9 cellular contexts compared by ENCODE assay signal in the genomic region with DNA sequence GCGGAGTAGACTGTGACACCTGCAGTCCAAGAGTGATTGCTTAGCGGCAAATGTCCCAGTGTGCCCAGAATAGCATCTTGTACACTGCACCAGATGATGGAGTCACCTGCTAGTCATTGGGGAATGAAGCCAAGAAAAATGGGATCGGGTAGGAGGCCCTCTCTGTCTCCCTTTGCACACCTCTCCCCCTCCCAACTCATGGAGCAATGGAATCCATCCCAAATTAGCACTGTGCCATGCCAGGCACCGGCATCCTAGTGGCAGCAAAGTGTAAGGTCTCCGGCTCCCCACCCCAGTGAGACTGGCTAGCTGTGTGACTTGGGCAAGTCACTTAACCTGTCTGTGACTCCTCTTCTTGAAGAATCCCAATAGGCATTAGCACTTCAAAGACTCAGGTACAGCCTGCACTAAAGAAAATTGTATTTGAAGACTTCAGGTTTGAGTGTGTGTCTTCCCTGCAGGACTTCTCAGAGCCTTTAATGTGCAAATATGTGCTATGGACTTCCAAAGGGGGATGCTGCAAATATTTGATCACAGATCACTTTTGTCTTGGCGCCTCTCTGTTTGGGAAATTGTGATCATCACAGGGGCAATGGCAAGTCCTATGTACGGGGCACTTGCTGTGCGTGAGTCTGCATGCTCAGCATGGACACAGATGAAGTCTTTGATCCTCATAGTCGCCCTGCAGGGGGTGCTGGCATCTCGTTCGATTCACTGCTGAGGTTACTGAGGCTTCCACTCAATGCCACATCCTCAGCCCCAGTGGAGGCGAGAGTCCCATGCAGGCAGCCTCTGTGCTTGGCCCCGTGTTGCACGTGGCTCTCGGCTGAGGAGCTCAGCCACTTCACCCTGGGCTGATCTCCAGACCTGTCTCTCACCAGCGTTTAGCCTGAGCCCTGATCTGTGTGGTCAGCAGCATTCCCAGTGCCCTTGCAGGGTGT.
DNase-seq lines count a peak whose midpoint lies in the region; ATAC-seq and TF ChIP-seq lines count a peak whose summit lies in the region.
"Had no signal": no experiment of that assay in that cellular context is flagged by ENCODE, and none has a peak within 500 bp of the region (broad histone marks: within the 10 kb centered on the region; RNA-seq: fewer than 3 reads in every experiment).

No MANE protein-coding gene starts in this region.

- H2AFZ ChIP-seq in OCI-LY7 (ENCODE audit: low read length) = no peak overlapping the region
- no peak overlapping the region for H2AFZ ChIP-seq in GM23338

- H3F3A ChIP-seq in GM23338 (replicated peaks; ENCODE audit: low read depth) = no peaks in the 10 kb centered on the region

- BruUV-seq in OCI-LY7 (replicated peaks; lab: Mats Ljungman, UMichigan) = no TSS peak

- H3K4me3 Mint-ChIP-seq in GM23338 = no peak overlapping the region
- H3K4me3 Mint-ChIP-seq: dendritic cell treated with granulocyte-macrophage colony-stimulating factor and Interleukin-4, amounts not matched to agents 40 ng/mL and 50 ng/mL, for 4 days had no signal

- no peaks in the 10 kb centered on the region for H3K36me3 ChIP-seq in BLaER1 treated with 17β-estradiol and CSF1 and Interleukin-3, amounts not matched to agents 10 nM and 100 nM
- no peaks in the 10 kb centered on the region for H3K36me3 ChIP-seq in OCI-LY7 (ENCODE audit: insufficient read depth, low read length)
- no peaks in the 10 kb centered on the region; the same call in 1 of the 2 replicates for H3K36me3 ChIP-seq in GM23338 (ENCODE audit: insufficient read depth)

- peaks cover 4% of the 10 kb centered on the region; the same call in 2 of the 3 replicates for H3K4me1 Mint-ChIP-seq in GM23338

- peak overlapping the region in 3 of 11 experiments; percentile 5 to 85 (median 39); a peak in 5 of 22 replicates for H3K27ac ChIP-seq in BLaER1 treated with 17β-estradiol and CSF1 and Interleukin-3, amounts not matched to agents 10 nM and 100 nM
- no peak overlapping the region for H3K27ac ChIP-seq in OCI-LY7 (ENCODE audit: low read depth, low read length, poor library complexity, severe bottlenecking)
- no peak overlapping the region for H3K27ac ChIP-seq in GM23338 (ENCODE audit: low read depth)

- no peak overlapping the region for H3K4me3 ChIP-seq in BLaER1 treated with 17β-estradiol and CSF1 and Interleukin-3, amounts not matched to agents 10 nM and 100 nM
- no peak overlapping the region for H3K4me3 ChIP-seq in GM12865 (ENCODE audit: low read depth, low read length)
- H3K4me3 ChIP-seq in OCI-LY7 (ENCODE audit: low read depth, low read length, poor library complexity, severe bottlenecking) = no peak overlapping the region
- H3K4me3 ChIP-seq in GM23338 = no peak overlapping the region

- peak; percentile 15 for TF ChIP-seq CTCF in GM12865 (IDR thresholded peaks at IDR 0.05; ENCODE audit: insufficient read depth, low read depth, low read length, missing control alignments)
- peak; percentile 80 for TF ChIP-seq CTCF in OCI-LY7 (conservative IDR thresholded peaks at IDR 0.05; ENCODE audit: low read length)
- no peak for TF ChIP-seq CTCF in GM23338 (conservative IDR thresholded peaks at IDR 0.05; ENCODE audit: low read depth in 2 of 2)

- no peak overlapping the region for H3K9ac ChIP-seq in BLaER1 treated with 17β-estradiol and CSF1 and Interleukin-3, amounts not matched to agents 10 nM and 100 nM

- peaks cover 11% of the 10 kb centered on the region for H3K27me3 Mint-ChIP-seq in GM23338 (ENCODE audit: insufficient read depth, low read depth, poor library complexity)

- no peaks in the 10 kb centered on the region for H4K20me1 ChIP-seq in BLaER1 treated with 17β-estradiol and CSF1 and Interleukin-3, amounts not matched to agents 10 nM and 100 nM
- H4K20me1 ChIP-seq in OCI-LY7 (ENCODE audit: insufficient read depth, low read length) = no peaks in the 10 kb centered on the region
- H4K20me1 ChIP-seq in GM23338 (replicated peaks; ENCODE audit: insufficient read depth) = no peaks in the 10 kb centered on the region

- peak overlapping the region in 8 of 11 experiments; percentile 6 to 42 (median 30); a peak in 12 of 22 replicates for H3K4me2 ChIP-seq in BLaER1 treated with 17β-estradiol and CSF1 and Interleukin-3, amounts not matched to agents 10 nM and 100 nM
- H3K4me2 ChIP-seq in OCI-LY7 (ENCODE audit: low read length) (no peak overlapping the region), GM23338 (no peak overlapping the region)

- peaks cover 12 to 53% (median 23%) of the 10 kb centered on the region in 10 experiments for H3K4me1 ChIP-seq in BLaER1 treated with 17β-estradiol and CSF1 and Interleukin-3, amounts not matched to agents 10 nM and 100 nM
- H3K4me1 ChIP-seq in OCI-LY7 (ENCODE audit: insufficient read depth, low read length, poor library complexity, severe bottlenecking) (peaks cover 23% of the 10 kb centered on the region), GM23338 (ENCODE audit: insufficient read depth) (no peaks in the 10 kb centered on the region)

- ATAC-seq in HG02759 (IDR thresholded peaks at IDR 0.05; ENCODE audit: unreplicated experiment) = no peak
- no peak for ATAC-seq in GM23338
- ATAC-seq in GM19395 (IDR thresholded peaks at IDR 0.05; ENCODE audit: unreplicated experiment) = no peak
- no peak for ATAC-seq in GM18519 (IDR thresholded peaks at IDR 0.05; ENCODE audit: low FRiP score, unreplicated experiment)

- no peaks in the 10 kb centered on the region for H3K9me2 ChIP-seq in OCI-LY7 (ENCODE audit: insufficient read depth, low read length)
- H3K9me2 ChIP-seq in GM23338 (ENCODE audit: insufficient read depth) = no peaks in the 10 kb centered on the region

- no peaks in the 10 kb centered on the region for H3K27me3 ChIP-seq in BLaER1 treated with 17β-estradiol and CSF1 and Interleukin-3, amounts not matched to agents 10 nM and 100 nM
- H3K27me3 ChIP-seq in GM23338 (ENCODE audit: insufficient read depth) = no peaks in the 10 kb centered on the region

- H3K36me3 Mint-ChIP-seq in GM23338 (ENCODE audit: low read depth) = peaks cover 36% of the 10 kb centered on the region

- CTCF ChIA-PET in OCI-LY7 (lab: Charles Lee; ENCODE audit: unreplicated experiment) = no interaction called here

- H3K79me2 ChIP-seq in OCI-LY7 (ENCODE audit: insufficient read depth, low read depth, low read length) (no peaks in the 10 kb centered on the region), GM23338 (replicated peaks; ENCODE audit: insufficient read depth) (no peaks in the 10 kb centered on the region)

- no peak overlapping the region for H3K27ac Mint-ChIP-seq in GM23338
- H3K27ac Mint-ChIP-seq: dendritic cell treated with granulocyte-macrophage colony-stimulating factor and Interleukin-4, amounts not matched to agents 40 ng/mL and 50 ng/mL, for 4 days had no signal

- POLR2A ChIA-PET in OCI-LY7 (lab: Charles Lee) = no interaction called here

- no peaks in the 10 kb centered on the region; a peak in 1 of 22 replicates for H3K9me3 ChIP-seq in BLaER1 treated with 17β-estradiol and CSF1 and Interleukin-3, amounts not matched to agents 10 nM and 100 nM (replicated peaks in 1 of 11)
- H3K9me3 ChIP-seq in OCI-LY7 (ENCODE audit: low read length) = no peaks in the 10 kb centered on the region

- intact Hi-C loops in OCI-LY7 (cut with micrococcal nuclease; ENCODE audit: unreplicated experiment) = loop anchor here (1.0 to 10.0 kb wide), 4 partner anchors 172 to 483 kb away; no protein-coding TSS in a partner anchor

- DNase-seq in GM12865 (ENCODE audit: low read depth) (peak; percentile 36), OCI-LY7 (ENCODE audit: low spot score) (peak; percentile 84), iPS-NIHi7 (ENCODE audit: extremely low spot score) (peak; percentile 31), GM23338 (ENCODE audit: low spot score) (no peak)

- H3K9me3 Mint-ChIP-seq in GM23338 = peaks cover 99% of the 10 kb centered on the region
- H3K9me3 Mint-ChIP-seq: dendritic cell treated with granulocyte-macrophage colony-stimulating factor and Interleukin-4, amounts not matched to agents 40 ng/mL and 50 ng/mL, for 4 days had no signal

TF ChIP-seq in GM23338, 12 proteins besides CTCF, POLR2A, EP300 and RAD21 (continues in another document):
- TF ChIP-seq STAT1 (IDR thresholded peaks at IDR 0.05; ENCODE audit: unreplicated experiment) (no peak), NANOG (IDR thresholded peaks at IDR 0.05; ENCODE audit: borderline replicate concordance) (no peak), POLR2AphosphoS5 (IDR thresholded peaks at IDR 0.05; ENCODE audit: low read depth) (no peak), ZNF114 (CRISPR knock-in tag; IDR thresholded peaks at IDR 0.05) (no peak), JUNB (IDR thresholded peaks at IDR 0.05; ENCODE audit: unreplicated experiment) (no peak)

Comparison
In these comparisons a context has a peak if more than half of its experiments do, and no peak if none do; other contexts are left out.
1. H3K4me2 ChIP-seq: peak in BLaER1 treated with 17β-estradiol and CSF1 and Interleukin-3, amounts not matched to agents 10 nM and 100 nM (8 of 11); none in OCI-LY7 (single experiment) and GM23338 (single experiment).
2. CTCF ChIP-seq: peak in GM12865 (single experiment) and OCI-LY7 (single experiment); none in GM23338 (0 of 2).